ENCODE assay signal across 8 cellular contexts in genomic region chr2:127479219-127479825, GRCh38. TPM values are rescaled to one million over a fixed set of nuclear protein-coding genes. Genes with fewer than 3 reads are reported as not detected.
DNase-seq lines count a peak whose midpoint lies in the region; ATAC-seq and TF ChIP-seq lines count a peak whose summit lies in the region.

No MANE protein-coding gene starts in this region.

- TF ChIP-seq CTCF in AG09319 (IDR thresholded peaks at IDR 0.05; ENCODE audit: low read depth, low read length) (peak; percentile 71), VCaP (conservative IDR thresholded peaks at IDR 0.05) (peak; percentile 87)

- H3K4me1 Mint-ChIP-seq in activated CD4-positive, alpha-beta T cell treated with anti-CD3 and anti-CD28 coated beads, Interleukin-2, amount 10 ng/mL, durations not matched to agents 24 days and 14 days: no peaks in the 10 kb centered on the region

- no peak overlapping the region for H3K27ac ChIP-seq in VCaP

- H3K27me3 Mint-ChIP-seq in activated CD4-positive, alpha-beta T cell treated with anti-CD3 and anti-CD28 coated beads, Interleukin-2, amount 10 ng/mL, durations not matched to agents 24 days and 14 days: no peaks in the 10 kb centered on the region

- ATAC-seq in GM18502 (IDR thresholded peaks at IDR 0.05; ENCODE audit: poor library complexity, unreplicated experiment) (peak; percentile 53), HG03025 (IDR thresholded peaks at IDR 0.05; ENCODE audit: low FRiP score, unreplicated experiment) (no peak)

- no peak overlapping the region for H3K4me3 Mint-ChIP-seq in activated CD4-positive, alpha-beta T cell treated with anti-CD3 and anti-CD28 coated beads, Interleukin-2, amount 10 ng/mL, durations not matched to agents 24 days and 14 days

- peaks cover 34% of the 10 kb centered on the region for H3K36me3 Mint-ChIP-seq in activated CD4-positive, alpha-beta T cell treated with anti-CD3 and anti-CD28 coated beads, Interleukin-2, amount 10 ng/mL, durations not matched to agents 24 days and 14 days (ENCODE audit: low read depth)

- DNase-seq in AG09319 (ENCODE audit: extremely low read depth, low read depth) (peak; percentile 28), NCI-H1694 (lab: John Stamatoyannopoulos, UW) (peak; percentile 70), glomerular endothelial cell (ENCODE audit: extremely low read depth, low read depth, low spot score) (peak; percentile 41), retina (peak; percentile 52)
- DNase-seq in activated CD4-positive, alpha-beta T cell treated with anti-CD3 and anti-CD28 coated beads, Interleukin-2, amount 10 ng/mL, durations not matched to agents 24 days and 14 days: no peak

- no peak overlapping the region for H3K27ac Mint-ChIP-seq in activated CD4-positive, alpha-beta T cell treated with anti-CD3 and anti-CD28 coated beads, Interleukin-2, amount 10 ng/mL, durations not matched to agents 24 days and 14 days

- peaks cover 6% of the 10 kb centered on the region for H3K9me3 Mint-ChIP-seq in activated CD4-positive, alpha-beta T cell treated with anti-CD3 and anti-CD28 coated beads, Interleukin-2, amount 10 ng/mL, durations not matched to agents 24 days and 14 days

- intact Hi-C loops in activated CD4-positive, alpha-beta T cell treated with anti-CD3 and anti-CD28 coated beads, Interleukin-2, amount 10 ng/mL, durations not matched to agents 24 days and 14 days (cut with micrococcal nuclease): loop anchor here (1.0 to 5.0 kb wide), 4 partner anchors 124 to 282 kb away; partner anchors contain the start of gene ERCC3

RNA-seq across cellular contexts. Expression of gene IWS1, which starts 47.0 kb away (rescaled TPM):
- 35.3 and 46.2 TPM in 2 replicates for total RNA-seq in glomerular endothelial cell
- total RNA-seq in activated CD4-positive, alpha-beta T cell treated with anti-CD3 and anti-CD28 coated beads, Interleukin-2, amount 10 ng/mL, durations not matched to agents 24 days and 14 days: 57.6 and 61.9 TPM in 2 replicates

RNA-seq across cellular contexts. Expression of gene MYO7B, which starts 56.2 kb away (rescaled TPM):
- total RNA-seq in glomerular endothelial cell: 0.05 and 1.2 TPM in 2 replicates
- total RNA-seq in activated CD4-positive, alpha-beta T cell treated with anti-CD3 and anti-CD28 coated beads, Interleukin-2, amount 10 ng/mL, durations not matched to agents 24 days and 14 days: 0.07 and 0.12 TPM in 2 replicates
